Comparison of ENCODE assay signal across 9 cellular contexts in genomic region chr2:71190959-71191943, GRCh38. TPM values are rescaled to one million over a fixed set of nuclear protein-coding genes. Genes with fewer than 3 reads are reported as not detected.
DNase-seq lines count a peak whose midpoint lies in the region; ATAC-seq and TF ChIP-seq lines count a peak whose summit lies in the region.
"Had no signal": no experiment of that assay in that cellular context is flagged by ENCODE, and none has a peak within 500 bp of the region (broad histone marks: within the 10 kb centered on the region; RNA-seq: fewer than 3 reads in every experiment).

No MANE protein-coding gene starts in this region.

- H3K27ac ChIP-seq in OCI-LY1 (ENCODE audit: low read depth, low read length, poor library complexity, severe bottlenecking): no peak overlapping the region

- peaks cover 6% of the 10 kb centered on the region for H3K36me3 Mint-ChIP-seq in activated CD8-positive, alpha-beta T cell treated with anti-CD3 and anti-CD28 coated beads for 36 hours (ENCODE audit: low read depth)

- H3K27me3 Mint-ChIP-seq in activated CD8-positive, alpha-beta T cell treated with anti-CD3 and anti-CD28 coated beads for 36 hours: no peaks in the 10 kb centered on the region
- H3K27me3 Mint-ChIP-seq: activated B cell treated with CpG ODN at 0.5 μM for 24 hours had no signal

- no peaks in the 10 kb centered on the region for H3K4me1 ChIP-seq in OCI-LY1 (ENCODE audit: insufficient read depth, low read length, severe bottlenecking)

- peak; percentile 3 to 47 for DNase-seq in NCI-H524 (lab: John Stamatoyannopoulos, UW)
- DNase-seq in NCI-H524 treated with DMSO at 0.1 percent for 48 hours (lab: John Stamatoyannopoulos, UW): no peak
- peak; percentile 25 for DNase-seq in fibroblast of mammary gland (ENCODE audit: low read depth)
- DNase-seq in stromal cell of bone marrow (ENCODE audit: low read depth): peak; percentile 21
- no peak for DNase-seq in DMS79 (lab: John Stamatoyannopoulos, UW)
- no peak for DNase-seq in activated CD8-positive, alpha-beta T cell treated with anti-CD3 and anti-CD28 coated beads for 36 hours
- DNase-seq in T1000 (lab: John Stamatoyannopoulos, UW): no peak
- DNase-seq: activated B cell treated with CpG ODN at 0.5 μM for 24 hours had no signal

- peak; percentile 23; the same call in 1 of the 2 replicates for TF ChIP-seq CTCF in OCI-LY1 (IDR thresholded peaks at IDR 0.05; ENCODE audit: low read length)
- TF ChIP-seq CTCF in fibroblast of mammary gland (conservative IDR thresholded peaks at IDR 0.05; ENCODE audit: control insufficient read depth, insufficient read depth, low read depth, low read length): peak; percentile 21
- TF ChIP-seq CTCF in activated CD8-positive, alpha-beta T cell treated with anti-CD3 and anti-CD28 coated beads for 36 hours (IDR thresholded peaks at IDR 0.05): no peak

- no peak overlapping the region for H3K4me3 Mint-ChIP-seq in activated CD8-positive, alpha-beta T cell treated with anti-CD3 and anti-CD28 coated beads for 36 hours
- H3K4me3 Mint-ChIP-seq: activated B cell treated with CpG ODN at 0.5 μM for 24 hours had no signal

- H4K20me1 ChIP-seq in OCI-LY1 (ENCODE audit: insufficient read depth, low read length): no peaks in the 10 kb centered on the region

- H3K27ac Mint-ChIP-seq in activated CD8-positive, alpha-beta T cell treated with anti-CD3 and anti-CD28 coated beads for 36 hours: no peak overlapping the region
- H3K27ac Mint-ChIP-seq: activated B cell treated with CpG ODN at 0.5 μM for 24 hours had no signal

- CTCF ChIA-PET in activated CD8-positive, alpha-beta T cell treated with anti-CD3 and anti-CD28 coated beads for 36 hours (lab: Charles Lee): interaction anchor here (0.6 kb wide), 1 partner anchor 16 kb away, joined by 3 read pairs; no protein-coding TSS in a partner anchor

- no peaks in the 10 kb centered on the region for H3K9me3 ChIP-seq in OCI-LY1 (ENCODE audit: low read length)

- no peak overlapping the region for H3K4me2 ChIP-seq in OCI-LY1 (ENCODE audit: low read length)

- no peaks in the 10 kb centered on the region for H3K36me3 ChIP-seq in OCI-LY1 (ENCODE audit: insufficient read depth, low read length)

- no peak overlapping the region for H3K9ac ChIP-seq in OCI-LY1 (ENCODE audit: low read length)

- no peaks in the 10 kb centered on the region for H3K9me2 ChIP-seq in OCI-LY1 (ENCODE audit: low read depth, low read length)

- H3K4me3 ChIP-seq in OCI-LY1 (ENCODE audit: low read depth, low read length, poor library complexity, severe bottlenecking) (no peak overlapping the region), fibroblast of mammary gland (ENCODE audit: control insufficient read depth, low read depth, low read length) (no peak overlapping the region)

- no peak for ATAC-seq in activated CD8-positive, alpha-beta T cell treated with anti-CD3 and anti-CD28 coated beads for 36 hours

- intact Hi-C loops in activated CD8-positive, alpha-beta T cell treated with anti-CD3 and anti-CD28 coated beads for 36 hours (cut with micrococcal nuclease): no loop called here

- no peaks in the 10 kb centered on the region for H3K27me3 ChIP-seq in OCI-LY1 (ENCODE audit: insufficient read depth, low read length)

- no peaks in the 10 kb centered on the region for H3K79me2 ChIP-seq in OCI-LY1 (ENCODE audit: insufficient read depth, low read length)

- H3K4me1 Mint-ChIP-seq in activated CD8-positive, alpha-beta T cell treated with anti-CD3 and anti-CD28 coated beads for 36 hours (ENCODE audit: low read depth): no peaks in the 10 kb centered on the region
- H3K4me1 Mint-ChIP-seq: activated B cell treated with CpG ODN at 0.5 μM for 24 hours had no signal

- no peaks in the 10 kb centered on the region for H3F3A ChIP-seq in OCI-LY1 (ENCODE audit: insufficient read depth, low read length)

- H3K9me3 Mint-ChIP-seq in activated CD8-positive, alpha-beta T cell treated with anti-CD3 and anti-CD28 coated beads for 36 hours: peaks cover 7% of the 10 kb centered on the region

- no peak overlapping the region for H2AFZ ChIP-seq in OCI-LY1 (ENCODE audit: low read length)

- POLR2A ChIA-PET in activated CD8-positive, alpha-beta T cell treated with anti-CD3 and anti-CD28 coated beads for 36 hours (lab: Charles Lee): no interaction called here

RNA-seq across cellular contexts. Expression of gene PAIP2B, which starts 35.7 kb away (rescaled TPM):
- total RNA-seq in activated CD8-positive, alpha-beta T cell treated with anti-CD3 and anti-CD28 coated beads for 36 hours: 1 to 10 TPM; 3.1 to 3.4 TPM

Comparison
In these comparisons a context has a peak if more than half of its experiments do, and no peak if none do; other contexts are left out.
1. DNase-seq: peak in NCI-H524 (2 of 2), fibroblast of mammary gland (single experiment) and stromal cell of bone marrow (single experiment); none in NCI-H524 treated with DMSO at 0.1 percent for 48 hours (single experiment), DMS79 (single experiment), activated CD8-positive, alpha-beta T cell treated with anti-CD3 and anti-CD28 coated beads for 36 hours (single experiment) and T1000 (single experiment).